In genomic region chr1:119279441-119280415, GRCh38 we compare ENCODE assay signal across 11 cellular contexts.
DNase-seq lines count a peak whose midpoint lies in the region; ATAC-seq, FAIRE-seq and TF ChIP-seq lines count a peak whose summit lies in the region.
"Had no signal": no experiment of that assay in that cellular context is flagged by ENCODE, and none has a peak within 500 bp of the region (broad histone marks: within the 10 kb centered on the region; RNA-seq: fewer than 3 reads in every experiment).

No MANE protein-coding gene starts in this region.

- FAIRE-seq in H54 (lab: Jason Lieb, UNC): peak; percentile 96

- TF ChIP-seq CTCF in fibroblast of pulmonary artery (IDR thresholded peaks at IDR 0.05; ENCODE audit: low read length, missing control alignments): no peak

- no peak overlapping the region for H3K9ac ChIP-seq in SK-N-MC (ENCODE audit: insufficient read length)

- no peaks in the 10 kb centered on the region for H3K36me3 ChIP-seq in SK-N-MC (ENCODE audit: insufficient read depth, low read length)
- H3K36me3 ChIP-seq: right lobe of liver had no signal

- no peaks in the 10 kb centered on the region for H3K9me3 ChIP-seq in SK-N-MC (ENCODE audit: low read depth, low read length)
- H3K9me3 ChIP-seq: right lobe of liver had no signal

- H3K27ac ChIP-seq in SK-N-MC: peak overlapping the region; percentile 76
- H3K27ac ChIP-seq: right lobe of liver had no signal

- no peak for ATAC-seq in HG02610 (IDR thresholded peaks at IDR 0.05; ENCODE audit: unreplicated experiment)
- no peak for ATAC-seq in HG02870 (IDR thresholded peaks at IDR 0.05; ENCODE audit: unreplicated experiment)

- DNase-seq in H54 (ENCODE audit: insufficient read length, low spot score): peak; percentile 33
- DNase-seq in SK-N-MC (ENCODE audit: low read depth, low spot score): peak; percentile 79
- DNase-seq in fibroblast of pulmonary artery (ENCODE audit: low read depth): peak; percentile 82
- peak; percentile 62 for DNase-seq in pulmonary artery endothelial cell (ENCODE audit: low read depth, low spot score)
- no peak for DNase-seq in mesenteric fat pad (ENCODE audit: low spot score)
- DNase-seq in stimulated activated CD4-positive, alpha-beta T cell treated with anti-CD3 and anti-CD28 coated beads, Interleukin-1b, Interleukin-23, amount 100 ng/mL, for 48 hours: no peak
- DNase-seq: NCI-H2029; right lobe of liver; stimulated activated naive CD4-positive, alpha-beta T cell treated with Interleukin-2 at 50 U/mL for 16 hours had no signal

- H3K4me3 ChIP-seq in SK-N-MC (peak overlapping the region; percentile 50), fibroblast of pulmonary artery (replicated peaks; ENCODE audit: low read depth, low read length) (no peak overlapping the region)
- H3K4me3 ChIP-seq: right lobe of liver had no signal

- no peak for TF ChIP-seq POLR2A in H54 (IDR thresholded peaks at IDR 0.05; ENCODE audit: low read depth, low read length)

Comparison
In these comparisons a context has a peak if more than half of its experiments do, and no peak if none do; other contexts are left out.
1. DNase-seq: peak in H54 (single experiment), SK-N-MC (single experiment), fibroblast of pulmonary artery (single experiment) and pulmonary artery endothelial cell (single experiment); none in mesenteric fat pad (single experiment) and stimulated activated CD4-positive, alpha-beta T cell treated with anti-CD3 and anti-CD28 coated beads, Interleukin-1b, Interleukin-23, amount 100 ng/mL, for 48 hours (single experiment).